In the genomic region with DNA sequence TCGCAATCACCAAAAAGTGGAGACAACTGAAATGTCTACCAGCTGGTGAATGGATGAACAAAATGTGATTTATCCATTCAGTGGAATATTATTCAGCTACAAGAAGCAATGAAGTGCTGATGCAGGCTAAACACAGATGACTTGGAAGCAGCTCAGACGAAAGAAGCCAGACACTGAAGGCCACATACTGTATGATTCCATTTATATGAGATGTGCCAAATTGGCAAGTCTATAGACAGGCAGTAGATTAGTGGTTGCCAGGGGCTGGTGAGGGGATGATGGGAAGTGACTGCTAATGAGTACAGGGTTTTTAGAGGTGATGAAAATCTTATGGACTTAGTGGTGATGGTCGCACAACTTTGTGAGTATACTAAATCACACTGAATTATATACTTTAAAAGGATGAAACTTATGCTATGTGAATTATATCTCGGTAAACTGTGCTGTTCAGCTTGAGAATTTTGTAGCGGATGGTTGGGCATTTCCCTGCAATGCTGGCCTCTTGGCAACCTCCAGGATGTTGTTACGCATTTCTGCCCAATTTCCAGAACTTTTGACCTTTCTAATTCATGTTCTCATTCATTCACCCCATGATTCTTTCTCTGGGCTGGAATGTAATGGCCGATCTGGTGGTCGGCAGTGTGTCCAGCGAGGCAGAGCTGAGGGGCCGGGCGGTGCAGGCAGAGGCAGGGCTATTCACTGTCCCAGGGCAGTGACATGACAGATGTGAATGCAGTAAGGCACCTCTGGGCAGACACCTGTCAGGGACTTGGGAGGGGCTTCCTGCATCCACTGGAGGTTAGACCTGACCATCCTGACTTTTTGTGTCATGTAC, we compare ENCODE assay signal across 17 cellular contexts. TPM values are rescaled to one million over a fixed set of nuclear protein-coding genes. Genes with fewer than 3 reads are reported as not detected.
DNase-seq lines count a peak whose midpoint lies in the region; ATAC-seq and TF ChIP-seq lines count a peak whose summit lies in the region.
"Had no signal": no experiment of that assay in that cellular context is flagged by ENCODE, and none has a peak within 500 bp of the region (broad histone marks: within the 10 kb centered on the region; RNA-seq: fewer than 3 reads in every experiment).

No MANE protein-coding gene starts in this region.

- TF ChIP-seq CTCF in heart left ventricle (IDR thresholded peaks at IDR 0.05) (no peak), nephron (IDR thresholded peaks at IDR 0.05; ENCODE audit: unreplicated experiment in 3 of 3) (no peak)

- peak overlapping the region in 2 of 12 donors; percentile 4 to 22 for H3K27ac ChIP-seq in heart left ventricle
- H3K27ac ChIP-seq: A549, KMS-11, Peyer's patch had no signal

- H3K36me3 ChIP-seq in heart left ventricle = no peaks in the 10 kb centered on the region
- H3K36me3 ChIP-seq: Peyer's patch had no signal

- peaks cover 10% of the 10 kb centered on the region for H3K27me3 Mint-ChIP-seq in nephron (ENCODE audit: low read depth)
- H3K27me3 Mint-ChIP-seq in activated T-helper 2 cell treated with anti-CD3 and anti-CD28 coated beads, Interferon-gamma antibody, Interleukin-2, Interleukin-4, amounts not matched to agents 10 μg/mL and 5 μg/mL and 100 μg/mL, durations not matched to agents 14 hours and 24 hours and 36 hours (ENCODE audit: low read depth) = no peaks in the 10 kb centered on the region

- in situ Hi-C loops in G401 (cut with HindIII; ENCODE audit: low sequenced_read_pairs) = no loop called here

- H3K4me1 ChIP-seq in heart left ventricle = peaks cover 0 to 29% (median 12%) of the 10 kb centered on the region in 12 donors

- peak; percentile 81 for DNase-seq in G401 (ENCODE audit: low spot score)
- peak; percentile 81 for DNase-seq in astrocyte of the hippocampus (ENCODE audit: low read depth, low spot score)
- peak in 2 of 5 donors; percentile 43 to 56 for DNase-seq in heart left ventricle
- DNase-seq in activated T-helper 2 cell treated with anti-CD3 and anti-CD28 coated beads, Interferon-gamma antibody, Interleukin-2, Interleukin-4, amounts not matched to agents 10 μg/mL and 5 μg/mL and 100 μg/mL, durations not matched to agents 14 hours and 24 hours and 36 hours (ENCODE audit: low spot score) = no peak
- DNase-seq in COLO829 (ENCODE audit: low spot score) = no peak
- DNase-seq: DMS 273 treated with DMSO at 0.1 percent for 48 hours, GF-D8, NCI-H1048, NCI-H146, NCI-H2081, NCI-H510A treated with DMSO at 0.1 percent for 48 hours, Peyer's patch, SHP77 had no signal

- 49 to 75% (median 63%) methylated on average over 11 of the region's 11 CpGs for WGBS in heart left ventricle, 4 donors

- no peaks in the 10 kb centered on the region for H3K27me3 ChIP-seq in heart left ventricle
- H3K27me3 ChIP-seq: Peyer's patch had no signal

- no peaks in the 10 kb centered on the region for H3K9me3 Mint-ChIP-seq in nephron
- H3K9me3 Mint-ChIP-seq in activated T-helper 2 cell treated with anti-CD3 and anti-CD28 coated beads, Interferon-gamma antibody, Interleukin-2, Interleukin-4, amounts not matched to agents 10 μg/mL and 5 μg/mL and 100 μg/mL, durations not matched to agents 14 hours and 24 hours and 36 hours = no peaks in the 10 kb centered on the region

- ATAC-seq in heart left ventricle (peak; percentile 87 to 90 (median 90)), HG03108 (IDR thresholded peaks at IDR 0.05; ENCODE audit: unreplicated experiment) (no peak)
- ATAC-seq: A549 had no signal

- no peak for TF ChIP-seq POLR2A in heart left ventricle (IDR thresholded peaks at IDR 0.05)

- H3K27ac Mint-ChIP-seq in nephron = peak overlapping the region in 2 of 3 experiments; percentile 36 to 53
- no peak overlapping the region for H3K27ac Mint-ChIP-seq in activated T-helper 2 cell treated with anti-CD3 and anti-CD28 coated beads, Interferon-gamma antibody, Interleukin-2, Interleukin-4, amounts not matched to agents 10 μg/mL and 5 μg/mL and 100 μg/mL, durations not matched to agents 14 hours and 24 hours and 36 hours

- no peak overlapping the region for H3K4me3 ChIP-seq in heart left ventricle
- H3K4me3 ChIP-seq: A549, Peyer's patch had no signal

- H3K9me3 ChIP-seq in heart left ventricle = no peaks in the 10 kb centered on the region
- H3K9me3 ChIP-seq: A549, Peyer's patch had no signal

- H3K4me3 Mint-ChIP-seq in nephron = no peak overlapping the region
- no peak overlapping the region for H3K4me3 Mint-ChIP-seq in activated T-helper 2 cell treated with anti-CD3 and anti-CD28 coated beads, Interferon-gamma antibody, Interleukin-2, Interleukin-4, amounts not matched to agents 10 μg/mL and 5 μg/mL and 100 μg/mL, durations not matched to agents 14 hours and 24 hours and 36 hours (ENCODE audit: low read depth)

- H3K4me1 Mint-ChIP-seq in nephron = peaks cover 14% of the 10 kb centered on the region
- H3K4me1 Mint-ChIP-seq in activated T-helper 2 cell treated with anti-CD3 and anti-CD28 coated beads, Interferon-gamma antibody, Interleukin-2, Interleukin-4, amounts not matched to agents 10 μg/mL and 5 μg/mL and 100 μg/mL, durations not matched to agents 14 hours and 24 hours and 36 hours (ENCODE audit: low read depth) = peaks cover 6% of the 10 kb centered on the region

- intact Hi-C loops in heart left ventricle (cut with DNase I) = loop anchor here (2.0 to 10.0 kb wide), 7 partner anchors 60 to 803 kb away; no protein-coding TSS in a partner anchor
- intact Hi-C loops in activated T-helper 2 cell treated with anti-CD3 and anti-CD28 coated beads, Interferon-gamma antibody, Interleukin-2, Interleukin-4, amounts not matched to agents 10 μg/mL and 5 μg/mL and 100 μg/mL, durations not matched to agents 14 hours and 24 hours and 36 hours (cut with micrococcal nuclease) = loop anchor here (2.0 kb wide), 1 partner anchor 141 kb away; no protein-coding TSS in a partner anchor

- no peaks in the 10 kb centered on the region for H3K36me3 Mint-ChIP-seq in nephron (ENCODE audit: low read depth)
- H3K36me3 Mint-ChIP-seq in activated T-helper 2 cell treated with anti-CD3 and anti-CD28 coated beads, Interferon-gamma antibody, Interleukin-2, Interleukin-4, amounts not matched to agents 10 μg/mL and 5 μg/mL and 100 μg/mL, durations not matched to agents 14 hours and 24 hours and 36 hours (ENCODE audit: low read depth) = no peaks in the 10 kb centered on the region

RNA-seq across cellular contexts. Expression of a gene that starts 21.9 kb away (rescaled TPM):
- 5.8 and 8.9 TPM in 2 replicates for total RNA-seq in G401 (2014; rRNA removed; shearing (Covaris generic))
- total RNA-seq in heart left ventricle = 100 to 1,000 TPM; 107 to 206 (median 129) TPM
- 10 to 100 TPM; 29.4 to 97.5 TPM for polyA plus RNA-seq in heart left ventricle
- total RNA-seq in activated T-helper 2 cell treated with anti-CD3 and anti-CD28 coated beads, Interferon-gamma antibody, Interleukin-2, Interleukin-4, amounts not matched to agents 10 μg/mL and 5 μg/mL and 100 μg/mL, durations not matched to agents 14 hours and 24 hours and 36 hours = 1.2 and 1.6 TPM in 2 replicates

RNA-seq across cellular contexts. Expression of a gene that starts 28.0 kb away (rescaled TPM):
- total RNA-seq in G401 (2014; rRNA removed; shearing (Covaris generic)) = 25.6 and 28.4 TPM in 2 replicates
- total RNA-seq in heart left ventricle = 10 to 100 TPM; 42.2 to 96.1 (median 56.3) TPM
- polyA plus RNA-seq in heart left ventricle = 10 to 100 TPM; 52.0 to 52.9 TPM
- total RNA-seq in activated T-helper 2 cell treated with anti-CD3 and anti-CD28 coated beads, Interferon-gamma antibody, Interleukin-2, Interleukin-4, amounts not matched to agents 10 μg/mL and 5 μg/mL and 100 μg/mL, durations not matched to agents 14 hours and 24 hours and 36 hours = 113 and 114 TPM in 2 replicates

Comparison
In these comparisons a context has a peak if more than half of its experiments do, and no peak if none do; other contexts are left out.
1. DNase-seq: peak in G401 (single experiment) and astrocyte of the hippocampus (single experiment); none in activated T-helper 2 cell treated with anti-CD3 and anti-CD28 coated beads, Interferon-gamma antibody, Interleukin-2, Interleukin-4, amounts not matched to agents 10 μg/mL and 5 μg/mL and 100 μg/mL, durations not matched to agents 14 hours and 24 hours and 36 hours (single experiment) and COLO829 (single experiment).
2. RNA of a gene that starts 21.9 kb away (total RNA-seq): 107 to 206 TPM in heart left ventricle; 5.8 to 8.9 TPM in G401 and 1.2 to 1.6 TPM in activated T-helper 2 cell treated with anti-CD3 and anti-CD28 coated beads, Interferon-gamma antibody, Interleukin-2, Interleukin-4, amounts not matched to agents 10 μg/mL and 5 μg/mL and 100 μg/mL, durations not matched to agents 14 hours and 24 hours and 36 hours; every median in the first group is over 10 times any median in the second.